8 cellular contexts compared by ENCODE assay signal in the genomic region with DNA sequence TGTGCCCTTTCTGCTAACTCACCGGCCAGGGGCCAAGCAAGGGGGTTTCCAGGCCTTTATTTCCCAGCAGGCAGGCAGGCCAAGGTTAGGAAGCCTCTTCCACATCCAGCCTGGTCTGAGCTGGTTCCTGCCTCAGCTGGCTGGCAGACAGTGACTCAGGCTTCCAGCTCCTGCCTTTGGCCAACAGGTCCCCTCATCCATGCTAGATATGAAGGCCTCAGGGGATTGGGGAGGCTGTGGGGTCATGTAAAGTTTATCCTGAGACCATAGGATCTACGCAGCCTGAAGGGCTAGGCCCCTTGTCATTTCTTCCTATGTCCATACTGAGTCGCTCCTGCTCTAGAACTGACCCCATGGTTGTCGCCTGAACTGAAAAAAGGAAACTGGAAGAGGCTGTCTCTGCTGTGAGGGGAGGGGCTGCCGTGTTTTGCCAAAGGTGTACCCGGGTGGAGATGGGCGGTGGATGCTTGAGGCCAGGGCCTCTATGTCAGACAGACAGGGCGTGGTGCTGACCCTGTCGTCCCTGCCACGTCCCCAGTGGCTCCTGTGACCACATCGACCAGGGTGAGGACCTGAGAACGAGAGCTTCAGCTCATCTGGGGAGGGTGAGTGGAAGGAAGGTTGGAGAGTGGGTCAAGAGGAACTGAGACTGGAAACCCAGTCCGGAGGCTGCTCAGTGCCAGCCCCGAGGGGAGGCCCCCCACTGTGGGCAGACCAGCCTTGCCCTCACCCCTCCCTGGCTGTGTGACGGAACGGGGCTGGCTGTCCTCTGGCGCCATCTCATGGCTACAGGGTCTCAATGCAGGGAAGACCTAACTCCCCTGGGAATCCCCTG. TPM values are rescaled to one million over a fixed set of nuclear protein-coding genes. Genes with fewer than 3 reads are reported as not detected.
A peak's percentile ranks its signal among the peaks of the same experiment; 100 is the strongest.
DNase-seq lines count a peak whose midpoint lies in the region; ATAC-seq and TF ChIP-seq lines count a peak whose summit lies in the region.

No MANE protein-coding gene starts in this region.

- H3K27me3 Mint-ChIP-seq in activated T-helper 1 cell treated with anti-CD3 and anti-CD28 coated beads, Interleukin-12 subunit alpha, Interleukin-12 subunit beta, Interleukin-2, Interleukin-4 antibody, amounts not matched to agents 30 ng/mL and 10 ng/mL and 1 ng/mL, durations not matched to agents 14 hours and 24 hours and 36 hours (ENCODE audit: insufficient read depth): peaks cover 4% of the 10 kb centered on the region

- peaks cover 29% of the 10 kb centered on the region for H3K4me1 Mint-ChIP-seq in activated T-helper 1 cell treated with anti-CD3 and anti-CD28 coated beads, Interleukin-12 subunit alpha, Interleukin-12 subunit beta, Interleukin-2, Interleukin-4 antibody, amounts not matched to agents 30 ng/mL and 10 ng/mL and 1 ng/mL, durations not matched to agents 14 hours and 24 hours and 36 hours (ENCODE audit: low read depth)

- intact Hi-C loops in activated T-helper 1 cell treated with anti-CD3 and anti-CD28 coated beads, Interleukin-12 subunit alpha, Interleukin-12 subunit beta, Interleukin-2, Interleukin-4 antibody, amounts not matched to agents 30 ng/mL and 10 ng/mL and 1 ng/mL, durations not matched to agents 14 hours and 24 hours and 36 hours (cut with micrococcal nuclease): loop anchor here (1.0 to 2.0 kb wide), 3 partner anchors 36 to 104 kb away; no protein-coding TSS in a partner anchor
- intact Hi-C loops in transverse colon (cut with DNase I; ENCODE audit: low total_unique reads): loop anchor here (10.0 kb wide), 1 partner anchor 94 kb away; no protein-coding TSS in a partner anchor

- TF ChIP-seq CTCF in OCI-LY3 (IDR thresholded peaks at IDR 0.05; ENCODE audit: low read depth, low read length): peak; percentile 98
- peak; percentile 82 for TF ChIP-seq CTCF in neural cell (IDR thresholded peaks at IDR 0.05; ENCODE audit: poor library complexity, severe bottlenecking)
- peak; percentile 81 to 89 (median 83) for TF ChIP-seq CTCF in transverse colon (IDR thresholded peaks at IDR 0.05)

- H3K4me2 ChIP-seq in OCI-LY3 (ENCODE audit: low read length) (peak overlapping the region; percentile 82), neural cell (ENCODE audit: low read length) (no peak overlapping the region)

- DNase-seq in D341Med (ENCODE audit: low spot score) (peak; percentile 90), HPDE6-E6E7 (ENCODE audit: extremely low spot score) (peak; percentile 88), fibroblast of the conjunctiva (ENCODE audit: low read depth) (peak; percentile 49), transverse colon (peak; percentile 77)
- DNase-seq in activated T-helper 1 cell treated with anti-CD3 and anti-CD28 coated beads, Interleukin-12 subunit alpha, Interleukin-12 subunit beta, Interleukin-2, Interleukin-4 antibody, amounts not matched to agents 30 ng/mL and 10 ng/mL and 1 ng/mL, durations not matched to agents 14 hours and 24 hours and 36 hours (ENCODE audit: low spot score): peak; percentile 36

- no peaks in the 10 kb centered on the region for H3K36me3 Mint-ChIP-seq in activated T-helper 1 cell treated with anti-CD3 and anti-CD28 coated beads, Interleukin-12 subunit alpha, Interleukin-12 subunit beta, Interleukin-2, Interleukin-4 antibody, amounts not matched to agents 30 ng/mL and 10 ng/mL and 1 ng/mL, durations not matched to agents 14 hours and 24 hours and 36 hours (ENCODE audit: low read depth)

- no peaks in the 10 kb centered on the region for H3F3A ChIP-seq in neural cell (ENCODE audit: insufficient read depth, low read length, poor library complexity, severe bottlenecking)

- H3K4me1 ChIP-seq in OCI-LY3 (ENCODE audit: low read length): peaks cover 48% of the 10 kb centered on the region
- peaks cover 3 to 13% (median 10%) of the 10 kb centered on the region in 4 donors for H3K4me1 ChIP-seq in transverse colon

- H3K9me2 ChIP-seq in neural cell (ENCODE audit: insufficient read depth, low read length): no peaks in the 10 kb centered on the region

- H3K4me3 ChIP-seq in OCI-LY3 (ENCODE audit: low read length) (peak overlapping the region; percentile 59), neural cell (ENCODE audit: low read length) (no peak overlapping the region), transverse colon (peak overlapping the region in 1 of 4 donors; percentile 28)

- H3K27me3 ChIP-seq in OCI-LY3 (ENCODE audit: low read depth, low read length) (no peaks in the 10 kb centered on the region), neural cell (ENCODE audit: insufficient read depth, low read depth, low read length) (no peaks in the 10 kb centered on the region), transverse colon (no peaks in the 10 kb centered on the region)

- TF ChIP-seq RAD21 in neural cell (conservative IDR thresholded peaks at IDR 0.05): peak; percentile 82

- H2AFZ ChIP-seq in OCI-LY3 (ENCODE audit: low read depth, low read length) (no peak overlapping the region), neural cell (ENCODE audit: low read depth, low read length) (no peak overlapping the region)

- H3K79me2 ChIP-seq in OCI-LY3 (ENCODE audit: low read length) (peaks cover 95% of the 10 kb centered on the region), neural cell (replicated peaks; ENCODE audit: insufficient read depth, low read length) (no peaks in the 10 kb centered on the region)

- H3K4me3 Mint-ChIP-seq in activated T-helper 1 cell treated with anti-CD3 and anti-CD28 coated beads, Interleukin-12 subunit alpha, Interleukin-12 subunit beta, Interleukin-2, Interleukin-4 antibody, amounts not matched to agents 30 ng/mL and 10 ng/mL and 1 ng/mL, durations not matched to agents 14 hours and 24 hours and 36 hours: peak overlapping the region; percentile 23

- WGBS in transverse colon (ENCODE audit: low coverage in 1 of 2), 2 donors: 25 to 40% methylated on average over 1 to 17 of the region's 17 CpGs

- TF ChIP-seq EP300 in neural cell (conservative IDR thresholded peaks at IDR 0.05; ENCODE audit: poor library complexity, severe bottlenecking): no peak
- no peak for TF ChIP-seq EP300 in transverse colon (IDR thresholded peaks at IDR 0.05; ENCODE audit: low read depth)

- no peak for TF ChIP-seq POLR2A in transverse colon (IDR thresholded peaks at IDR 0.05)

- H3K9ac ChIP-seq in OCI-LY3 (ENCODE audit: low read length) (peak overlapping the region; percentile 76), neural cell (ENCODE audit: low read length) (no peak overlapping the region)

- H3K27ac ChIP-seq in OCI-LY3 (ENCODE audit: low read length): peak overlapping the region; percentile 95
- H3K27ac ChIP-seq in neural cell (ENCODE audit: low read length): no peak overlapping the region
- H3K27ac ChIP-seq in transverse colon: peak overlapping the region; percentile 15 to 47 (median 39)

- no peak overlapping the region for H3K27ac Mint-ChIP-seq in activated T-helper 1 cell treated with anti-CD3 and anti-CD28 coated beads, Interleukin-12 subunit alpha, Interleukin-12 subunit beta, Interleukin-2, Interleukin-4 antibody, amounts not matched to agents 30 ng/mL and 10 ng/mL and 1 ng/mL, durations not matched to agents 14 hours and 24 hours and 36 hours

- in situ Hi-C loops in transverse colon (cut with MboI; ENCODE audit: low pct_ligation_motif_present in 1 of 4, low pct_unique_long_range_greater_than_20kb in 1 of 4, low sequenced_read_pairs in 3 of 4): loop anchor here in 1 of 4 donors (10.0 kb wide), 1 partner anchor 104 kb away; no protein-coding TSS in a partner anchor

- peaks cover 17% of the 10 kb centered on the region for H3K36me3 ChIP-seq in OCI-LY3 (replicated peaks; ENCODE audit: low read depth, low read length)
- no peaks in the 10 kb centered on the region for H3K36me3 ChIP-seq in neural cell (ENCODE audit: insufficient read depth, low read length)
- H3K36me3 ChIP-seq in transverse colon: no peaks in the 10 kb centered on the region

- H4K20me1 ChIP-seq in OCI-LY3 (ENCODE audit: insufficient read depth, low read length): peaks cover 39% of the 10 kb centered on the region
- H4K20me1 ChIP-seq in neural cell (ENCODE audit: insufficient read depth): no peaks in the 10 kb centered on the region

- H3K9me3 ChIP-seq in OCI-LY3 (ENCODE audit: insufficient read depth, low read length) (no peaks in the 10 kb centered on the region), neural cell (ENCODE audit: low read length) (no peaks in the 10 kb centered on the region), transverse colon (no peaks in the 10 kb centered on the region)

- ATAC-seq in GM19455 (IDR thresholded peaks at IDR 0.05; ENCODE audit: unreplicated experiment): peak; percentile 51

- H3K9me3 Mint-ChIP-seq in activated T-helper 1 cell treated with anti-CD3 and anti-CD28 coated beads, Interleukin-12 subunit alpha, Interleukin-12 subunit beta, Interleukin-2, Interleukin-4 antibody, amounts not matched to agents 30 ng/mL and 10 ng/mL and 1 ng/mL, durations not matched to agents 14 hours and 24 hours and 36 hours: no peaks in the 10 kb centered on the region

TF ChIP-seq in neural cell, 6 proteins besides CTCF, POLR2A, EP300 and RAD21:
- TF ChIP-seq MXI1 (conservative IDR thresholded peaks at IDR 0.05; ENCODE audit: poor library complexity, severe bottlenecking) (no peak), SMC3 (conservative IDR thresholded peaks at IDR 0.05; ENCODE audit: poor library complexity) (peak; percentile 83)

RNA-seq across cellular contexts. Expression of a gene that starts 17.0 kb away (rescaled TPM):
- not detected in 2 replicates for total RNA-seq in activated T-helper 1 cell treated with anti-CD3 and anti-CD28 coated beads, Interleukin-12 subunit alpha, Interleukin-12 subunit beta, Interleukin-2, Interleukin-4 antibody, amounts not matched to agents 30 ng/mL and 10 ng/mL and 1 ng/mL, durations not matched to agents 14 hours and 24 hours and 36 hours
- polyA plus RNA-seq in neural cell: not detected in 2 replicates
- not detected in 2 replicates for polyA minus RNA-seq in neural cell
- total RNA-seq in transverse colon: 1 to 10 TPM in 3 of 4 donors, not detected in 1; 1.1 to 1.6 (median 1.4) TPM

RNA-seq across cellular contexts. Expression of a gene that starts 19.0 kb away (rescaled TPM):
- 0.05 TPM in 1 of 2 replicates, not detected in the other for total RNA-seq in activated T-helper 1 cell treated with anti-CD3 and anti-CD28 coated beads, Interleukin-12 subunit alpha, Interleukin-12 subunit beta, Interleukin-2, Interleukin-4 antibody, amounts not matched to agents 30 ng/mL and 10 ng/mL and 1 ng/mL, durations not matched to agents 14 hours and 24 hours and 36 hours
- 7.0 and 7.9 TPM in 2 replicates for polyA plus RNA-seq in neural cell
- 3.8 and 9.3 TPM in 2 replicates for polyA minus RNA-seq in neural cell
- 10 to 100 TPM; 12.0 to 44.9 (median 27.1) TPM for total RNA-seq in transverse colon

Comparison
In these comparisons a context has a peak if more than half of its experiments do, and no peak if none do; other contexts are left out.
1. DNase-seq: peak in every context shown above with its lines; median percentile 90 in D341Med; 88 in HPDE6-E6E7; 77 in transverse colon; 49 in fibroblast of the conjunctiva; 36 in activated T-helper 1 cell treated with anti-CD3 and anti-CD28 coated beads, Interleukin-12 subunit alpha, Interleukin-12 subunit beta, Interleukin-2, Interleukin-4 antibody, amounts not matched to agents 30 ng/mL and 10 ng/mL and 1 ng/mL, durations not matched to agents 14 hours and 24 hours and 36 hours.
2. RNA of a gene that starts 19.0 kb away (total RNA-seq): 12.0 to 44.9 TPM in transverse colon; 0.05 TPM in activated T-helper 1 cell treated with anti-CD3 and anti-CD28 coated beads, Interleukin-12 subunit alpha, Interleukin-12 subunit beta, Interleukin-2, Interleukin-4 antibody, amounts not matched to agents 30 ng/mL and 10 ng/mL and 1 ng/mL, durations not matched to agents 14 hours and 24 hours and 36 hours; every median in the first group is over 10 times any median in the second.
3. Peak in every context shown above with its lines, with median percentiles within 50 percentile points of each other: CTCF ChIP-seq.